3 cellular contexts compared by ENCODE assay signal in genomic region chr10:93250010-93250409, GRCh38.
A peak's percentile ranks its signal among the peaks of the same experiment; 100 is the strongest.
TF ChIP-seq lines count a peak whose summit lies in the region.

No MANE protein-coding gene starts in this region.

TF ChIP-seq in GM23338, 12 proteins besides CTCF, POLR2A, EP300 and RAD21:
- no peak for TF ChIP-seq ZNF114 (CRISPR knock-in tag; IDR thresholded peaks at IDR 0.05)
- no peak for TF ChIP-seq ZNF331 (CRISPR knock-in tag; IDR thresholded peaks at IDR 0.05; ENCODE audit: low read depth)
- TF ChIP-seq EZH2phosphoT487 (IDR thresholded peaks at IDR 0.05; ENCODE audit: unreplicated experiment): no peak
- no peak for TF ChIP-seq ETS1 (IDR thresholded peaks at IDR 0.05)
- no peak for TF ChIP-seq STAT1 (IDR thresholded peaks at IDR 0.05; ENCODE audit: unreplicated experiment)
- no peak for TF ChIP-seq JUNB (IDR thresholded peaks at IDR 0.05; ENCODE audit: unreplicated experiment)
- TF ChIP-seq POLR2AphosphoS5 (IDR thresholded peaks at IDR 0.05; ENCODE audit: low read depth): no peak
TF ChIP-seq in GM23338: peak in this region for 0.

TF ChIP-seq in H1, 55 proteins besides CTCF, POLR2A, EP300 and RAD21:
- TF ChIP-seq EGR1 (IDR thresholded peaks at IDR 0.05; ENCODE audit: borderline replicate concordance, low read depth, low read length) (no peak), EZH2 (IDR thresholded peaks at IDR 0.05; ENCODE audit: low read depth, low read length, severe bottlenecking) (no peak), BRCA1 (IDR thresholded peaks at IDR 0.05; ENCODE audit: low read depth, low read length) (no peak), CTBP2 (IDR thresholded peaks at IDR 0.05; ENCODE audit: borderline replicate concordance, insufficient read depth, insufficient read length, low read length) (no peak), CHD2 (IDR thresholded peaks at IDR 0.05; ENCODE audit: low read length) (no peak), RBBP5 (IDR thresholded peaks at IDR 0.05; ENCODE audit: borderline replicate concordance, low read depth, low read length) (no peak), FOSL1 (IDR thresholded peaks at IDR 0.05; ENCODE audit: insufficient read depth, low read depth, low read length) (no peak), SP2 (IDR thresholded peaks at IDR 0.05; ENCODE audit: low read length) (no peak), JUN (IDR thresholded peaks at IDR 0.05; ENCODE audit: low read depth, low read length) (no peak), POU5F1 (IDR thresholded peaks at IDR 0.05; ENCODE audit: low read depth, low read length) (no peak), CREB1 (IDR thresholded peaks at IDR 0.05) (no peak), RFX5 (IDR thresholded peaks at IDR 0.05; ENCODE audit: borderline replicate concordance, low read depth, low read length) (no peak), HDAC2 (IDR thresholded peaks at IDR 0.05; ENCODE audit: borderline replicate concordance in 1 of 2, low read depth in 2 of 2, low read length in 2 of 2) (no peak), HDAC6 (IDR thresholded peaks at IDR 0.05; ENCODE audit: low read depth, low read length) (no peak), MAFK (IDR thresholded peaks at IDR 0.05; ENCODE audit: low read depth, low read length) (no peak), TEAD4 (IDR thresholded peaks at IDR 0.05; ENCODE audit: low read depth, low read length) (no peak), ASH2L (IDR thresholded peaks at IDR 0.05; ENCODE audit: low read length) (no peak)
TF ChIP-seq in H1: peak in this region for 0.

TF ChIP-seq in HepG2, 621 proteins besides CTCF, POLR2A, EP300 and RAD21 (continues in another document):
- TF ChIP-seq ZNF543 (CRISPR knock-in tag; IDR thresholded peaks at IDR 0.05) (no peak), ZNF431 (CRISPR knock-in tag; IDR thresholded peaks at IDR 0.05; ENCODE audit: borderline replicate concordance, low read depth) (no peak), HDAC1 (CRISPR knock-in tag; IDR thresholded peaks at IDR 0.05) (0 out of 2 replicates have a peak, but pooled peaks have one; percentile 18), PAXIP1 (CRISPR knock-in tag; conservative IDR thresholded peaks at IDR 0.05) (peak; percentile 58), ZKSCAN8 (CRISPR knock-in tag; IDR thresholded peaks at IDR 0.05; ENCODE audit: borderline replicate concordance) (no peak), THAP9 (CRISPR knock-in tag; IDR thresholded peaks at IDR 0.05; ENCODE audit: borderline replicate concordance) (no peak), ASH2L (IDR thresholded peaks at IDR 0.05; ENCODE audit: insufficient read length, low read depth, low read length) (no peak), RFX3 (CRISPR knock-in tag; IDR thresholded peaks at IDR 0.05) (no peak), HNF4A (CRISPR knock-in tag; IDR thresholded peaks at IDR 0.05) (peak; percentile 61), ZNF589 (CRISPR knock-in tag; conservative IDR thresholded peaks at IDR 0.05) (no peak), ZMYM3 (CRISPR knock-in tag; IDR thresholded peaks at IDR 0.05) (peak; percentile 23; the same call in 1 of the 2 replicates), TFAP4 (IDR thresholded peaks at IDR 0.05; ENCODE audit: borderline replicate concordance, low read depth) (no peak), HMGXB3 (CRISPR knock-in tag; IDR thresholded peaks at IDR 0.05; ENCODE audit: borderline replicate concordance) (no peak), SMARCE1 (IDR thresholded peaks at IDR 0.05; ENCODE audit: borderline replicate concordance) (no peak), DZIP1 (CRISPR knock-in tag; IDR thresholded peaks at IDR 0.05) (no peak), ZNF282 (IDR thresholded peaks at IDR 0.05; ENCODE audit: partially characterized antibody) (no peak), ARID4A (CRISPR knock-in tag; IDR thresholded peaks at IDR 0.05; ENCODE audit: borderline replicate concordance) (no peak), CERS6 (CRISPR knock-in tag; IDR thresholded peaks at IDR 0.05) (no peak), FOXK1 (CRISPR knock-in tag; IDR thresholded peaks at IDR 0.05; ENCODE audit: borderline replicate concordance, low read depth) (no peak), HMGA1 (CRISPR knock-in tag; conservative IDR thresholded peaks at IDR 0.05) (no peak), ZNF20 (CRISPR knock-in tag; IDR thresholded peaks at IDR 0.05) (no peak), ZNF30 (CRISPR knock-in tag; IDR thresholded peaks at IDR 0.05) (no peak)
